Comparison of ENCODE assay signal across 8 cellular contexts in the genomic region with DNA sequence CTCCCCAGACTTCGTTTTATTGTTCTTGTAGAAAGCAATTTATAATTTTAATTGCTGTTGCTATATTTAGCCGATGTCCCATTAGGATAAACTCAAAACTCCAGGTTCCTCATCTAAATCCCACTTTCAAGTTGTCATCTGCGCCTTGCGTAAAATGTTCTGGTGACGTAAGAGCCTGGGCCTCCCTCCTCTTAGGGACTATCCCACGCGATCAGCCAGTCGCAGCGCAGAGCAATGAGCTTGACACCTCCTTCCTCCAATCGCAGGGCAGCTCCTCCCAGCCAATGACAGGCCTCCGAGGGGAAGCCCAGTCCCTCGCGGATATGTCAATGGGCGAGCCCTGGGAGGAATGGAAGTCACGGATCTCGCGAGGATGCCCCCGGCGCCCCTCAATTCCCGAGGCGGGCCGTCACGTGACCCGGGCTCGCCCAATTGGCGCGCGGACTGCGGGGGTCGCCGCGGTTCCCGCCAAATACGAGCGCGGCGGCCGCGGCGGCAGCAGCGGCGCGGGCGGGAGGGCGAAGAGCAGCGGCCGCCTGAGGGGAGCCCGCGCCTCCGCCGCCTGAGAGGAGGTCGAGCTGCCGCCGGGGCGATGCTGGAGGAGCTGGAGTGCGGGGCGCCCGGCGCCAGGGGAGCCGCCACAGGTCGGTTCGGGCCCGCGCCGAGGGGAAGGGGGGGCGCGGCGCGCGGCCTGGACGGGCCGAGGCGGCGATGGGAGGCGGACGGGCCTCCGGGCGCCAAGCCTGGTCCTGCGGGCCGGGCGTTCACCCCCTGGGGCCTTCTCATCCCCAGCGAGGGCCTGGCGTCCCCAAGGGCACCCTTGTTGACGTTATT.
DNase-seq lines count a peak whose midpoint lies in the region; ATAC-seq lines count a peak whose summit lies in the region.

A gene with protein sequence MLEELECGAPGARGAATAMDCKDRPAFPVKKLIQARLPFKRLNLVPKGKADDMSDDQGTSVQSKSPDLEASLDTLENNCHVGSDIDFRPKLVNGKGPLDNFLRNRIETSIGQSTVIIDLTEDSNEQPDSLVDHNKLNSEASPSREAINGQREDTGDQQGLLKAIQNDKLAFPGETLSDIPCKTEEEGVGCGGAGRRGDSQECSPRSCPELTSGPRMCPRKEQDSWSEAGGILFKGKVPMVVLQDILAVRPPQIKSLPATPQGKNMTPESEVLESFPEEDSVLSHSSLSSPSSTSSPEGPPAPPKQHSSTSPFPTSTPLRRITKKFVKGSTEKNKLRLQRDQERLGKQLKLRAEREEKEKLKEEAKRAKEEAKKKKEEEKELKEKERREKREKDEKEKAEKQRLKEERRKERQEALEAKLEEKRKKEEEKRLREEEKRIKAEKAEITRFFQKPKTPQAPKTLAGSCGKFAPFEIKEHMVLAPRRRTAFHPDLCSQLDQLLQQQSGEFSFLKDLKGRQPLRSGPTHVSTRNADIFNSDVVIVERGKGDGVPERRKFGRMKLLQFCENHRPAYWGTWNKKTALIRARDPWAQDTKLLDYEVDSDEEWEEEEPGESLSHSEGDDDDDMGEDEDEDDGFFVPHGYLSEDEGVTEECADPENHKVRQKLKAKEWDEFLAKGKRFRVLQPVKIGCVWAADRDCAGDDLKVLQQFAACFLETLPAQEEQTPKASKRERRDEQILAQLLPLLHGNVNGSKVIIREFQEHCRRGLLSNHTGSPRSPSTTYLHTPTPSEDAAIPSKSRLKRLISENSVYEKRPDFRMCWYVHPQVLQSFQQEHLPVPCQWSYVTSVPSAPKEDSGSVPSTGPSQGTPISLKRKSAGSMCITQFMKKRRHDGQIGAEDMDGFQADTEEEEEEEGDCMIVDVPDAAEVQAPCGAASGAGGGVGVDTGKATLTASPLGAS (plus strand): TSS at position 470 of the 834 bp plus-strand sequence. CDS start 123 bp downstream, at position 593.

- H3K9me3 Mint-ChIP-seq in central memory CD8-positive, alpha-beta T cell = no peaks in the 10 kb centered on the region

- DNase-seq in AG08396 (ENCODE audit: low spot score) (peak; percentile 100), NCI-H345 treated with DMSO at 0.1 percent for 48 hours (lab: John Stamatoyannopoulos, UW; ENCODE audit: unreplicated experiment) (peak; percentile 97), iris pigment epithelial cell (ENCODE audit: low read depth) (peak; percentile 100)
- DNase-seq in activated CD4-positive, CD25-positive, alpha-beta regulatory T cell (lab: John Stamatoyannopoulos, UW) = peak; percentile 95 to 98 (median 98)
- peak; percentile 90 to 98 for DNase-seq in central memory CD8-positive, alpha-beta T cell (ENCODE audit: low spot score in 2 of 2)
- peak; percentile 96 to 99 for DNase-seq in stimulated activated CD4-positive, alpha-beta T cell treated with anti-CD3 and anti-CD28 coated beads, Interleukin-12 subunit alpha, Interleukin-12 subunit beta, amount 100 ng/mL, for 24 hours (ENCODE audit: low read depth in 2 of 2)

- H3K4me1 Mint-ChIP-seq in central memory CD8-positive, alpha-beta T cell = peaks cover 44% of the 10 kb centered on the region

- no peaks in the 10 kb centered on the region for H3K27me3 Mint-ChIP-seq in central memory CD8-positive, alpha-beta T cell

- H3K36me3 Mint-ChIP-seq in central memory CD8-positive, alpha-beta T cell (ENCODE audit: insufficient read depth) = peaks cover 17% of the 10 kb centered on the region

- H3K4me3 Mint-ChIP-seq in central memory CD8-positive, alpha-beta T cell = peak within 1 kb of the TSS; percentile 75

- H3K27ac Mint-ChIP-seq in central memory CD8-positive, alpha-beta T cell (ENCODE audit: low read depth) = peak within 1 kb of the TSS; percentile 96

- ATAC-seq in GM19023 (IDR thresholded peaks at IDR 0.05; ENCODE audit: unreplicated experiment) (peak; percentile 80), HG03280 (IDR thresholded peaks at IDR 0.05; ENCODE audit: unreplicated experiment) (peak; percentile 77)
- ATAC-seq in central memory CD8-positive, alpha-beta T cell (replicated peaks; ENCODE audit: extremely low read depth, poor library complexity, severe bottlenecking) = peak; percentile 95

Comparison
In these comparisons a context has a peak if more than half of its experiments do, and no peak if none do; other contexts are left out.
1. Peak in every context shown above with its lines: DNase-seq and ATAC-seq.